ENCODE assay signal across 8 cellular contexts in the genomic region with DNA sequence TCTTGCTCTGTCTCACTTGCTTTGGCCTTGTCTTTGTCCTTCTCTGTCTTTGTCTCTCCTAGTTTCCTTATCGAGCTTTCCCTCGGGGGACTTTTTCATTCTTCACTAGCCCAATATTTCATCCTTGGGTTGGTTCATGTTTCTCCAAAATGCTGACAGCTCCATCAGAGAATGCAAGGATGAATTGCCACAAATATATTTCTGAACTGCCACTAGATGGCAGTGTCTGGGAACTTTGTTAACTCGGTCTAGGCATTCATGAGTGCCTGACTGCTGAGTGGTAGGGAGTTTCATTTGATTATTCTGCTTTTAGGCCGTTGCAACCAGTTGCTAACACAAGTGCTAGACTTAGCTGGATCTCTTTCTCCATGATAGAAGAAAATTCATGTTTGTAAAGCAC.
DNase-seq lines count a peak whose midpoint lies in the region; ATAC-seq, FAIRE-seq and TF ChIP-seq lines count a peak whose summit lies in the region.

No MANE protein-coding gene starts in this region.

- H3K27ac ChIP-seq in C4-2B (no peak overlapping the region), suprapubic skin (no peak overlapping the region)

- no peak overlapping the region for H3K4me3 Mint-ChIP-seq in MCF 10A (ENCODE audit: unreplicated experiment)

- no TSS peak for BruUV-seq in MCF 10A (replicated peaks; lab: Mats Ljungman, UMichigan)

- H3K9me3 Mint-ChIP-seq in MCF 10A (ENCODE audit: unreplicated experiment) = no peaks in the 10 kb centered on the region

- H3K36me3 ChIP-seq in suprapubic skin = no peaks in the 10 kb centered on the region

- CTCF ChIA-PET in MCF 10A (lab: Yijun Ruan, JAX) = interaction anchor here (0.5 to 3.0 kb wide), 66 partner anchors 8 to 1323 kb away, joined by 3 to 52 read pairs (median 4); a partner anchor contains a TSS

- no peak overlapping the region for H3K27ac Mint-ChIP-seq in MCF 10A (ENCODE audit: low read depth, unreplicated experiment)

- WGBS in suprapubic skin = 8% methylated on average over 4 of the region's 4 CpGs

- H3K4me1 Mint-ChIP-seq in MCF 10A (ENCODE audit: insufficient read depth, unreplicated experiment) = no peaks in the 10 kb centered on the region

- no peaks in the 10 kb centered on the region for H3K27me3 ChIP-seq in suprapubic skin

- peaks cover 27% of the 10 kb centered on the region for H3K27me3 Mint-ChIP-seq in MCF 10A (ENCODE audit: insufficient read depth, unreplicated experiment)

- peak; percentile 41 for DNase-seq in GM19240 (ENCODE audit: insufficient read length, low spot score)
- peak; percentile 48 for DNase-seq in LHCN-M2 (ENCODE audit: low read depth)
- DNase-seq in MCF 10A (ENCODE audit: unreplicated experiment) = peak; percentile 67
- DNase-seq in suprapubic skin (ENCODE audit: low spot score in 2 of 2) = no peak
- no peak for DNase-seq in NCI-H345 treated with DMSO at 0.1 percent for 48 hours (lab: John Stamatoyannopoulos, UW; ENCODE audit: unreplicated experiment)

- peak; percentile 69 for TF ChIP-seq CTCF in C4-2B (conservative IDR thresholded peaks at IDR 0.05)
- peak; percentile 45 for TF ChIP-seq CTCF in MCF 10A (IDR thresholded peaks at IDR 0.05; ENCODE audit: unreplicated experiment)
- peak; percentile 32 to 69 for TF ChIP-seq CTCF in suprapubic skin (IDR thresholded peaks at IDR 0.05)

- POLR2A ChIA-PET in MCF 10A (lab: Yijun Ruan, JAX) = interaction anchor here (1.5 to 2.4 kb wide), 2 partner anchors 22 to 195 kb away, joined by 12 to 16 read pairs; no protein-coding TSS in a partner anchor

- intact Hi-C loops in MCF 10A (cut with micrococcal nuclease) = loop anchor here (1.0 to 5.0 kb wide), 5 partner anchors 66 to 339 kb away; a partner anchor contains a TSS

- TF ChIP-seq POLR2A in suprapubic skin (IDR thresholded peaks at IDR 0.05) = no peak

- no peak for ATAC-seq in HG03108 (IDR thresholded peaks at IDR 0.05; ENCODE audit: unreplicated experiment)

- H3K4me1 ChIP-seq in suprapubic skin = no peaks in the 10 kb centered on the region

- H3K36me3 Mint-ChIP-seq in MCF 10A (ENCODE audit: insufficient read depth, unreplicated experiment) = no peaks in the 10 kb centered on the region

- no peak overlapping the region for H3K4me3 ChIP-seq in suprapubic skin

- no peaks in the 10 kb centered on the region for H3K9me3 ChIP-seq in suprapubic skin

- peak; percentile 99 for FAIRE-seq in islet of Langerhans (lab: Jason Lieb, UNC)

- TF ChIP-seq EP300 in suprapubic skin (IDR thresholded peaks at IDR 0.05) = no peak

Comparison
In these comparisons a context has a peak if more than half of its experiments do, and no peak if none do; other contexts are left out.
1. DNase-seq: peak in GM19240 (single experiment), LHCN-M2 (single experiment) and MCF 10A (single experiment); none in suprapubic skin (0 of 2) and NCI-H345 treated with DMSO at 0.1 percent for 48 hours (single experiment).
2. Peak in every context shown above with its lines, with median percentiles within 50 percentile points of each other: CTCF ChIP-seq.